In genomic region chr13:76086729-76087128, GRCh38 we compare ENCODE assay signal across 15 cellular contexts.
DNase-seq lines count a peak whose midpoint lies in the region; TF ChIP-seq lines count a peak whose summit lies in the region.
"Had no signal": no experiment of that assay in that cellular context is flagged by ENCODE, and none has a peak within 500 bp of the region (broad histone marks: within the 10 kb centered on the region; RNA-seq: fewer than 3 reads in every experiment).

No MANE protein-coding gene starts in this region.

- H4K20me1 ChIP-seq in OCI-LY7 (ENCODE audit: insufficient read depth, low read length) (no peaks in the 10 kb centered on the region), SK-N-SH (ENCODE audit: insufficient read depth) (no peaks in the 10 kb centered on the region)
- H4K20me1 ChIP-seq: BLaER1 had no signal

- H3K4ac ChIP-seq in neuronal stem cell (ENCODE audit: low read length) (no peak overlapping the region), mesenchymal stem cell (ENCODE audit: low read depth in 1 of 2, low read length in 2 of 2) (no peak overlapping the region)

- TF ChIP-seq EP300 in SK-N-SH (IDR thresholded peaks at IDR 0.05; ENCODE audit: borderline replicate concordance in 1 of 2, low read depth in 1 of 2, low read length in 1 of 2), result no peak

- in situ Hi-C loops in brain microvascular endothelial cell (cut with HindIII; ENCODE audit: low pct_ligation_motif_present, low sequenced_read_pairs), result no loop called here

- H3K4me2 ChIP-seq in OCI-LY7 (ENCODE audit: low read length) (no peak overlapping the region), neuronal stem cell (ENCODE audit: insufficient read depth, low read length, poor library complexity, severe bottlenecking) (no peak overlapping the region), SK-N-SH (no peak overlapping the region), mesenchymal stem cell (ENCODE audit: low read length, poor library complexity, severe bottlenecking) (no peak overlapping the region)
- H3K4me2 ChIP-seq: BLaER1 had no signal

- H3K36me3 ChIP-seq in OCI-LY7 (ENCODE audit: insufficient read depth, low read length) (no peaks in the 10 kb centered on the region), brain microvascular endothelial cell (replicated peaks) (no peaks in the 10 kb centered on the region), neuronal stem cell (replicated peaks in 1 of 2; ENCODE audit: control insufficient read depth in 2 of 2, insufficient read depth in 2 of 2, low read length in 2 of 2) (no peaks in the 10 kb centered on the region), SK-N-SH (replicated peaks in 1 of 2; ENCODE audit: control insufficient read depth in 1 of 2, insufficient read depth in 2 of 2, low read length in 1 of 2) (no peaks in the 10 kb centered on the region), mesenchymal stem cell (ENCODE audit: control insufficient read depth in 1 of 2, insufficient read depth in 2 of 2, low read depth in 1 of 2, low read length in 2 of 2) (no peaks in the 10 kb centered on the region)
- H3K36me3 ChIP-seq: BLaER1 had no signal

- H2BK15ac ChIP-seq in neuronal stem cell (ENCODE audit: low read length), result no peak overlapping the region
- no peak overlapping the region for H2BK15ac ChIP-seq in mesenchymal stem cell (ENCODE audit: low read depth, poor library complexity, severe bottlenecking)

- no peak overlapping the region for H2AK5ac ChIP-seq in neuronal stem cell (ENCODE audit: low read depth, low read length)
- H2AK5ac ChIP-seq in mesenchymal stem cell (ENCODE audit: low read length, severe bottlenecking), result no peak overlapping the region

- intact Hi-C loops in OCI-LY7 (cut with micrococcal nuclease; ENCODE audit: unreplicated experiment), result no loop called here

- no peak overlapping the region for H2BK12ac ChIP-seq in neuronal stem cell (ENCODE audit: low read length)
- H2BK12ac ChIP-seq in mesenchymal stem cell (ENCODE audit: low read length in 2 of 2), result no peak overlapping the region

- H3F3A ChIP-seq in SK-N-SH (replicated peaks; ENCODE audit: insufficient read depth), result no peaks in the 10 kb centered on the region

- no peaks in the 10 kb centered on the region for H3K79me1 ChIP-seq in neuronal stem cell (ENCODE audit: low read depth, low read length)
- H3K79me1 ChIP-seq in mesenchymal stem cell (replicated peaks; ENCODE audit: low read length, poor library complexity, severe bottlenecking), result no peaks in the 10 kb centered on the region

- H3K18ac ChIP-seq in neuronal stem cell (ENCODE audit: low read length) (no peak overlapping the region), mesenchymal stem cell (ENCODE audit: low read depth in 1 of 2, low read length in 2 of 2) (no peak overlapping the region)

- no peak for TF ChIP-seq RAD21 in SK-N-SH (IDR thresholded peaks at IDR 0.05; ENCODE audit: low read length)

- H3K4me1 ChIP-seq in OCI-LY7 (ENCODE audit: insufficient read depth, low read length, poor library complexity, severe bottlenecking), result no peaks in the 10 kb centered on the region
- no peaks in the 10 kb centered on the region for H3K4me1 ChIP-seq in neuronal stem cell (ENCODE audit: control insufficient read depth in 2 of 2, insufficient read depth in 1 of 2, low read depth in 1 of 2, low read length in 2 of 2)
- no peaks in the 10 kb centered on the region for H3K4me1 ChIP-seq in SK-N-SH (ENCODE audit: control insufficient read depth in 1 of 2, insufficient read depth in 2 of 2, low read depth in 1 of 2, low read length in 1 of 2)
- H3K4me1 ChIP-seq in mesenchymal stem cell (ENCODE audit: control insufficient read depth, insufficient read depth, low read depth, low read length), result no peaks in the 10 kb centered on the region
- H3K4me1 ChIP-seq: BLaER1 had no signal

- DNase-seq in DMS53 (lab: John Stamatoyannopoulos, UW) (peak; percentile 1), DMS53 treated with DMSO at 0.1 percent for 48 hours (lab: John Stamatoyannopoulos, UW; ENCODE audit: unreplicated experiment) (no peak), OCI-LY7 (ENCODE audit: low spot score) (peak; percentile 13), brain microvascular endothelial cell (peak; percentile 0), neuronal stem cell (ENCODE audit: low spot score) (peak; percentile 1), SK-N-SH (no peak), mesenchymal stem cell (no peak)
- no peak for DNase-seq in stimulated activated CD4-positive, alpha-beta T cell treated with anti-CD3 and anti-CD28 coated beads, Interleukin-15, amount 100 ng/mL, for 24 hours
- DNase-seq: 8988T, AML-193, Calu3, GM23248, H9, IMR-90 had no signal

- no peak overlapping the region for H3K23ac ChIP-seq in neuronal stem cell (ENCODE audit: low read depth, low read length, poor library complexity)
- no peak overlapping the region for H3K23ac ChIP-seq in mesenchymal stem cell (ENCODE audit: low read length in 2 of 2)

- no CpG with 5 or more reads among the region's 1 CpG for WGBS in neuronal stem cell (ENCODE audit: extremely low coverage in 2 of 2, insufficient read length in 2 of 2, insufficient replicate concordance in 1 of 2), 2 donors
- WGBS in SK-N-SH (ENCODE audit: low lambda C conversion rate), result 0% methylated on average over 1 of the region's 1 CpG
- WGBS in mesenchymal stem cell, result 90% methylated on average over 1 of the region's 1 CpG

- no TSS peak for BruUV-seq in OCI-LY7 (replicated peaks; lab: Mats Ljungman, UMichigan)

- H3K9me3 ChIP-seq in OCI-LY7 (ENCODE audit: low read length) (0 out of 2 replicates have a peak, but pooled peaks cover 14% of the 10 kb centered on the region), neuronal stem cell (replicated peaks in 1 of 2; ENCODE audit: control insufficient read depth in 2 of 2, insufficient read depth in 1 of 2, low read depth in 1 of 2, low read length in 2 of 2) (peaks cover 4 to 8% of the 10 kb centered on the region in 2 donors), SK-N-SH (no peaks in the 10 kb centered on the region), mesenchymal stem cell (ENCODE audit: control insufficient read depth, low read length) (peaks cover 22% of the 10 kb centered on the region)

- H3K27me3 ChIP-seq in brain microvascular endothelial cell (replicated peaks) (no peaks in the 10 kb centered on the region), neuronal stem cell (ENCODE audit: control insufficient read depth in 3 of 3, insufficient read depth in 3 of 3, low read depth in 1 of 3, low read length in 3 of 3) (no peaks in the 10 kb centered on the region), SK-N-SH (ENCODE audit: insufficient read depth) (no peaks in the 10 kb centered on the region), mesenchymal stem cell (ENCODE audit: control insufficient read depth in 1 of 2, insufficient read depth in 1 of 2, low read length in 2 of 2) (no peaks in the 10 kb centered on the region)
- H3K27me3 ChIP-seq: BLaER1 had no signal

- CTCF ChIA-PET in OCI-LY7 (lab: Charles Lee; ENCODE audit: unreplicated experiment), result no interaction called here
- CTCF ChIA-PET in SK-N-SH (lab: Yijun Ruan, JAX), result no interaction called here

- H3K4me3 ChIP-seq in OCI-LY7 (ENCODE audit: low read depth, low read length, poor library complexity, severe bottlenecking), result no peak overlapping the region
- no peak overlapping the region for H3K4me3 ChIP-seq in brain microvascular endothelial cell (ENCODE audit: low read depth, low read length)
- no peak overlapping the region for H3K4me3 ChIP-seq in neuronal stem cell (ENCODE audit: low read length in 2 of 2)
- no peak overlapping the region for H3K4me3 ChIP-seq in SK-N-SH (ENCODE audit: low read depth in 2 of 2, low read length in 1 of 2)
- H3K4me3 ChIP-seq in mesenchymal stem cell (ENCODE audit: insufficient read depth in 1 of 2, low read depth in 1 of 2, low read length in 2 of 2), result no peak overlapping the region
- H3K4me3 ChIP-seq: BLaER1, GM23248 had no signal

- no peaks in the 10 kb centered on the region for H3K9me2 ChIP-seq in OCI-LY7 (ENCODE audit: insufficient read depth, low read length)
- no peaks in the 10 kb centered on the region for H3K9me2 ChIP-seq in SK-N-SH

- H2AFZ ChIP-seq in OCI-LY7 (ENCODE audit: low read length) (no peak overlapping the region), neuronal stem cell (ENCODE audit: low read length) (no peak overlapping the region), SK-N-SH (ENCODE audit: low read depth) (no peak overlapping the region), mesenchymal stem cell (ENCODE audit: low read depth, low read length) (no peak overlapping the region)
- H2AFZ ChIP-seq: GM23248 had no signal

- POLR2A ChIA-PET in OCI-LY7 (lab: Charles Lee), result no interaction called here
- POLR2A ChIA-PET in SK-N-SH (lab: Yijun Ruan, JAX), result no interaction called here

- H3K27ac ChIP-seq in OCI-LY7 (ENCODE audit: low read depth, low read length, poor library complexity, severe bottlenecking) (no peak overlapping the region), brain microvascular endothelial cell (no peak overlapping the region), neuronal stem cell (replicated peaks; ENCODE audit: low read length) (no peak overlapping the region), SK-N-SH (ENCODE audit: low read depth in 2 of 2, low read length in 1 of 2) (no peak overlapping the region), mesenchymal stem cell (ENCODE audit: low read length, poor library complexity, severe bottlenecking) (no peak overlapping the region)
- H3K27ac ChIP-seq: BLaER1, GM23248 had no signal

- H4K91ac ChIP-seq in neuronal stem cell (ENCODE audit: low read depth, low read length, poor library complexity) (no peak overlapping the region), mesenchymal stem cell (ENCODE audit: low read length) (no peak overlapping the region)

- no peak overlapping the region for H4K8ac ChIP-seq in neuronal stem cell (ENCODE audit: low read depth, low read length)
- no peak overlapping the region for H4K8ac ChIP-seq in mesenchymal stem cell (ENCODE audit: low read length)

- H3K14ac ChIP-seq in neuronal stem cell (ENCODE audit: low read length), result no peak overlapping the region
- no peak overlapping the region for H3K14ac ChIP-seq in mesenchymal stem cell (ENCODE audit: low read length in 2 of 2)

- H2BK5ac ChIP-seq in neuronal stem cell (ENCODE audit: low read length), result no peak overlapping the region
- H2BK5ac ChIP-seq in mesenchymal stem cell (ENCODE audit: low read depth, low read length, poor library complexity, severe bottlenecking), result no peak overlapping the region

- H2BK120ac ChIP-seq in neuronal stem cell (ENCODE audit: low read depth, low read length) (no peak overlapping the region), mesenchymal stem cell (ENCODE audit: low read depth, low read length) (no peak overlapping the region)

- TF ChIP-seq CTCF in OCI-LY7 (conservative IDR thresholded peaks at IDR 0.05; ENCODE audit: low read length), result no peak
- TF ChIP-seq CTCF in brain microvascular endothelial cell (IDR thresholded peaks at IDR 0.05; ENCODE audit: low read depth, low read length, missing control alignments), result no peak
- no peak for TF ChIP-seq CTCF in SK-N-SH (IDR thresholded peaks at IDR 0.05)

- H3K79me2 ChIP-seq in OCI-LY7 (ENCODE audit: insufficient read depth, low read depth, low read length), result no peaks in the 10 kb centered on the region
- no peaks in the 10 kb centered on the region for H3K79me2 ChIP-seq in SK-N-SH (ENCODE audit: insufficient read depth)

- no peak overlapping the region for H3K9ac ChIP-seq in neuronal stem cell (ENCODE audit: low read depth, low read length, poor library complexity)
- no peak overlapping the region for H3K9ac ChIP-seq in SK-N-SH
- no peak overlapping the region for H3K9ac ChIP-seq in mesenchymal stem cell (ENCODE audit: low read length)
- H3K9ac ChIP-seq: BLaER1, GM23248 had no signal

Comparison
In these comparisons a context has a peak if more than half of its experiments do, and no peak if none do; other contexts are left out.
1. DNase-seq: peak in DMS53 (single experiment), OCI-LY7 (single experiment), brain microvascular endothelial cell (single experiment) and neuronal stem cell (single experiment); none in DMS53 treated with DMSO at 0.1 percent for 48 hours (single experiment), stimulated activated CD4-positive, alpha-beta T cell treated with anti-CD3 and anti-CD28 coated beads, Interleukin-15, amount 100 ng/mL, for 24 hours (single experiment), SK-N-SH (single experiment) and mesenchymal stem cell (single experiment).